In the genomic region with DNA sequence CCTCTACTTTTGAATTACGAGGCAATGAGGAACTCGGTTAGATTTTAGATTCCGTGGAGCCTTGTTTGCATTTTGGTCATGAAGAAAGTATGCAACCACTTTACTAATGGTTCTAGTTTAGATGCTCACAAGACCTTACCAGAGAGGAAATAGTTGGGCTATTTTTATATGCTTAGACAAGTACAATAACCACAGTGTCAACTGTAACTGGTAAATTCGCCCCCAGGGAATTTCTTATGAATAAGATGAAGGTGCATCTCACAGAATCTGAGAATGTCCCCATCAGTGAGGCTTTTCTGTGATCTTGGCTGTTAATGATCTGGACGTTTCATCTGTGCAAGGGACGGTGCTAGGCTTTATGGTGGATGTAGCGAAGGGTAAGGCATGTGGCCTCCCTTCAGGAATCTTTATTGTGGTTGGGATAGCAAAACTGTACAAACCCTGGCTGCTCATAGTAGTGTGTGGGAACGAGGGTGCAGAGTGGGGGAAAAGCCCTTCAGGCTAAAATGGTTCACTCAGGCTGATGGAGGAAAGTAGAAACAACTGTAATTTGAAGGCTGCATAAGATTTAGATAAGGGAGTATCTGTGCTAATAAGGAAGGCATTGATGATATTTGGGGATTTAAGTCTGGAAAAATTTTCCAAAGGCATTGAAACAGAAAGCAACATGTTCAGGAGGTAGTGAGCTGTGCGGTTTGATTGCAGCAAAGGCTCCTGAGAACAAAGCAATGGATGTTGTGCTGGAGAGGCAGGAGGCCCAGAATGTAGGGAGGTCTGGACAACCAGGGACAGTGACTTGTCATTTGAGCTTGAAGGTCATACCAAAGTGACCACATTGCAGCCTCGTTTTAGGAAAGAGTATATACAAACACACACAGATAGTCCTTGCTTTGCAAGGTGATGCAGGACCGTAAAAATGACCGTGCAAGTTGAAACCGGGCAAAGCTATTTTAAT, we compare ENCODE assay signal across 8 cellular contexts. TPM values are rescaled to one million over a fixed set of nuclear protein-coding genes. Genes with fewer than 3 reads are reported as not detected.
DNase-seq lines count a peak whose midpoint lies in the region; ATAC-seq and TF ChIP-seq lines count a peak whose summit lies in the region.

No MANE protein-coding gene starts in this region.

- H3K36me3 ChIP-seq in mucosa of descending colon (ENCODE audit: low read depth) (no peaks in the 10 kb centered on the region), HAP-1 (replicated peaks) (no peaks in the 10 kb centered on the region)

- H3K27ac Mint-ChIP-seq in activated naive CD4-positive, alpha-beta T cell treated with anti-CD3 and anti-CD28 coated beads, Interleukin-2, amount 50 U/mL, for 72 hours: peak overlapping the region; percentile 2 to 35

- H3K4me1 ChIP-seq in mucosa of descending colon (ENCODE audit: low read depth): no peaks in the 10 kb centered on the region
- peaks cover 3% of the 10 kb centered on the region for H3K4me1 ChIP-seq in HAP-1

- peak; percentile 72 for DNase-seq in GM10248 (ENCODE audit: extremely low spot score)
- peak; percentile 14 for DNase-seq in HPDE6-E6E7 (ENCODE audit: extremely low spot score)
- no peak for DNase-seq in activated naive CD4-positive, alpha-beta T cell treated with anti-CD3 and anti-CD28 coated beads, Interleukin-2, amount 50 U/mL, for 72 hours (ENCODE audit: low spot score in 2 of 2)
- no peak for DNase-seq in mucosa of descending colon
- DNase-seq in HAP-1 (ENCODE audit: low spot score in 2 of 2): no peak
- DNase-seq in posterior vena cava (ENCODE audit: low spot score): no peak
- DNase-seq in midbrain (lab: John Stamatoyannopoulos, UW): no peak

- H3K4me3 ChIP-seq in mucosa of descending colon: no peak overlapping the region
- no peak overlapping the region for H3K4me3 ChIP-seq in HAP-1

- TF ChIP-seq CTCF in GM10248 (IDR thresholded peaks at IDR 0.05; ENCODE audit: control extremely low read depth, extremely low read depth, low read depth, missing control alignments) (no peak), mucosa of descending colon (IDR thresholded peaks at IDR 0.05) (no peak)

- no peaks in the 10 kb centered on the region for H3K9me3 ChIP-seq in mucosa of descending colon
- H3K9me3 ChIP-seq in HAP-1: no peaks in the 10 kb centered on the region

- peak; percentile 93 for ATAC-seq in GM21528 (IDR thresholded peaks at IDR 0.05; ENCODE audit: low FRiP score, unreplicated experiment)
- peak; percentile 70 to 78 for ATAC-seq in activated naive CD4-positive, alpha-beta T cell treated with anti-CD3 and anti-CD28 coated beads, Interleukin-2, amount 50 U/mL, for 72 hours
- peak; percentile 60 for ATAC-seq in mucosa of descending colon

- H3K36me3 Mint-ChIP-seq in activated naive CD4-positive, alpha-beta T cell treated with anti-CD3 and anti-CD28 coated beads, Interleukin-2, amount 50 U/mL, for 72 hours: peaks cover 5 to 17% of the 10 kb centered on the region in 2 donors

- CTCF ChIA-PET in GM10248 (lab: Yijun Ruan, JAX): interaction anchor here (0.9 to 2.4 kb wide), 3 partner anchors 10 to 52 kb away, joined by 3 to 7 read pairs (median 5); no protein-coding TSS in a partner anchor

- POLR2A ChIA-PET in GM10248 (lab: Yijun Ruan, JAX): no interaction called here

- no peaks in the 10 kb centered on the region for H3K27me3 ChIP-seq in HAP-1 (ENCODE audit: low read depth)

- intact Hi-C loops in mucosa of descending colon (cut with DNase I, micrococcal nuclease): no loop called here
- intact Hi-C loops in posterior vena cava (cut with DNase I): no loop called here

- H3K9me3 Mint-ChIP-seq in activated naive CD4-positive, alpha-beta T cell treated with anti-CD3 and anti-CD28 coated beads, Interleukin-2, amount 50 U/mL, for 72 hours: no peaks in the 10 kb centered on the region

- in situ Hi-C loops in HAP-1 (cut with MboI; ENCODE audit: low sequenced_read_pairs): no loop called here

RNA-seq across cellular contexts. Expression of a gene that starts 28.4 kb away (rescaled TPM):
- total RNA-seq in activated naive CD4-positive, alpha-beta T cell treated with anti-CD3 and anti-CD28 coated beads, Interleukin-2, amount 50 U/mL, for 72 hours: 10 to 100 TPM; 52.4 to 55.6 TPM
- total RNA-seq in mucosa of descending colon: 10 to 100 TPM; 57.4 to 74.2 (median 67.5) TPM
- total RNA-seq in posterior vena cava: 10 to 100 TPM; 38.2 to 41.4 TPM

RNA-seq across cellular contexts. Expression of a gene that starts 29.2 kb away (rescaled TPM):
- 1 to 10 TPM; 2.0 to 8.4 TPM for total RNA-seq in activated naive CD4-positive, alpha-beta T cell treated with anti-CD3 and anti-CD28 coated beads, Interleukin-2, amount 50 U/mL, for 72 hours
- total RNA-seq in mucosa of descending colon: under 1 TPM; 0.35 to 0.60 (median 0.46) TPM
- not detected for total RNA-seq in posterior vena cava

Comparison
In these comparisons a context has a peak if more than half of its experiments do, and no peak if none do; other contexts are left out.
1. DNase-seq: peak in GM10248 (single experiment) and HPDE6-E6E7 (single experiment); none in activated naive CD4-positive, alpha-beta T cell treated with anti-CD3 and anti-CD28 coated beads, Interleukin-2, amount 50 U/mL, for 72 hours (0 of 2), mucosa of descending colon (0 of 3), HAP-1 (0 of 2), posterior vena cava (single experiment) and midbrain (single experiment).
2. Peak in every context shown above with its lines, with median percentiles within 50 percentile points of each other: ATAC-seq.